19 cellular contexts compared by ENCODE assay signal in genomic region chr2:26991717-26992116, GRCh38.
"Had no signal": no experiment of that assay in that cellular context is flagged by ENCODE, and none has a peak within 500 bp of the region (broad histone marks: within the 10 kb centered on the region; RNA-seq: fewer than 3 reads in every experiment).

No MANE protein-coding gene starts in this region.

- H3K27ac ChIP-seq: coronary artery, left ventricle myocardium inferior, lower lobe of right lung, parathyroid adenoma, stomach, thyroid gland, vagina had no signal

- ATAC-seq: lower lobe of right lung; natural killer cell treated with Interleukin-12 subunit alpha and Interleukin-12 subunit beta and Interleukin-15 and Interleukin-18, amount 100 ng/mL, for 72 hours; sciatic nerve; stimulated activated effector memory CD8-positive, alpha-beta T cell treated with anti-CD3 and anti-CD28 coated beads, Interleukin-12 subunit alpha, Interleukin-12 subunit beta, amount 100 ng/mL, for 72 hours had no signal

- H3K27me3 ChIP-seq: stomach, thyroid gland, vagina had no signal

- H3K9ac ChIP-seq: parathyroid adenoma had no signal

- H3K9me3 ChIP-seq: left ventricle myocardium inferior, lower lobe of right lung, stomach, thyroid gland, vagina had no signal

- FAIRE-seq: frontal cortex, kidney had no signal

- H3K36me3 ChIP-seq: left ventricle myocardium inferior, lower lobe of right lung, thyroid gland, vagina had no signal

- H3K4me1 ChIP-seq: left ventricle myocardium inferior, lower lobe of right lung, stomach, thyroid gland, vagina had no signal

- H3K4me3 ChIP-seq: coronary artery, left ventricle myocardium inferior, lower lobe of right lung, stomach, thyroid gland, vagina had no signal

- DNase-seq: effector memory CD4-positive, alpha-beta T cell; head of caudate nucleus; kidney; left ventricle myocardium inferior; lower lobe of right lung; naive B cell; stimulated activated CD4-positive, alpha-beta T cell treated with anti-CD3 and anti-CD28 coated beads, Interleukin-2, amount 100 ng/mL, for 24 hours; stimulated activated CD4-positive, alpha-beta T cell treated with anti-CD3 and anti-CD28 coated beads, Interleukin-4, amount 100 ng/mL, for 24 hours; stimulated activated naive CD4-positive, alpha-beta T cell treated with Interleukin-2 at 50 U/mL for 16 hours; stomach; thyroid gland; trophoblast cell had no signal
